ENCODE assay signal across 21 cellular contexts in the genomic region with DNA sequence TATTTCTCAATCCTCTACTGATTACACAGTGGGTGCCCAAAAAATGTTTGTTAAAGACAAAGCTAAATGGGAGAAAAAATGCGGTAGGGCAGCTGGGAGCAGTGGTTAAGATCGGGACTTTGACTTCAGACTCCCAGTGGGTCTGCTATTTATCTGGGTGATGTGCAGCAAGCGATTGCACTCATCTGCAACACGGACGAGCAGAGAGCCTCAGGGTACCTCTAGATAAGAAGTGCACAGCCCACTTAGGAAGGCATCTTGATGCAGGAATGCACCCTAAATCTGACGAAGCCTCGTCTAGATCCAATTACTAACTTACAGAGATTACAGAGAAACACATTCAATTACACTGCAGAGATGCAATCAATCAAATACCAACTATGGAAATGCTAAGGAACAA. TPM values are rescaled to one million over a fixed set of nuclear protein-coding genes. Genes with fewer than 3 reads are reported as not detected.
DNase-seq lines count a peak whose midpoint lies in the region; ATAC-seq and TF ChIP-seq lines count a peak whose summit lies in the region.
"Had no signal": no experiment of that assay in that cellular context is flagged by ENCODE, and none has a peak within 500 bp of the region (broad histone marks: within the 10 kb centered on the region; RNA-seq: fewer than 3 reads in every experiment).

No MANE protein-coding gene starts in this region.

- ATAC-seq in WTC11 (no peak), HG03432 (IDR thresholded peaks at IDR 0.05; ENCODE audit: unreplicated experiment) (no peak)

- H3K36me3 ChIP-seq in BE2C, result peaks cover 28% of the 10 kb centered on the region

- H3K4me3 Mint-ChIP-seq in Calu3 (ENCODE audit: low read depth, unreplicated experiment) (no peak overlapping the region), WTC11 (no peak overlapping the region), nephron (peak overlapping the region in 2 of 3 experiments; percentile 9 to 13)
- no peak overlapping the region for H3K4me3 Mint-ChIP-seq in activated CD4-positive, alpha-beta memory T cell treated with anti-CD3 and anti-CD28 coated beads for 36 hours

- no peaks in the 10 kb centered on the region for H3K27me3 ChIP-seq in BE2C

- CTCF ChIA-PET in Calu3 (lab: Charles Lee) (no interaction called here), WTC11 (lab: Charles Lee) (interaction anchor here (4.5 kb wide), 1 partner anchor 28 kb away, joined by 21 read pairs; no protein-coding TSS in a partner anchor)
- CTCF ChIA-PET in activated CD4-positive, alpha-beta memory T cell treated with anti-CD3 and anti-CD28 coated beads for 36 hours (lab: Charles Lee), result interaction anchor here (4.0 kb wide), 1 partner anchor 41 kb away, joined by 35 read pairs; no protein-coding TSS in a partner anchor

- intact Hi-C loops in Calu3 (cut with micrococcal nuclease; ENCODE audit: unreplicated experiment), result no loop called here
- intact Hi-C loops in activated CD4-positive, alpha-beta memory T cell treated with anti-CD3 and anti-CD28 coated beads for 36 hours (cut with micrococcal nuclease), result no loop called here

- peaks cover 25% of the 10 kb centered on the region for H3K4me1 ChIP-seq in BE2C

- H3K27ac Mint-ChIP-seq in Calu3 (ENCODE audit: unreplicated experiment), result peak overlapping the region; percentile 5
- H3K27ac Mint-ChIP-seq in WTC11, result peak overlapping the region; percentile 3
- H3K27ac Mint-ChIP-seq in nephron, result no peak overlapping the region
- no peak overlapping the region for H3K27ac Mint-ChIP-seq in activated CD4-positive, alpha-beta memory T cell treated with anti-CD3 and anti-CD28 coated beads for 36 hours
- H3K27ac Mint-ChIP-seq: CD4-positive, alpha-beta memory T cell had no signal

- H3K9me3 Mint-ChIP-seq in Calu3 (ENCODE audit: low read depth, unreplicated experiment) (peaks cover 14% of the 10 kb centered on the region), WTC11 (no peaks in the 10 kb centered on the region), nephron (no peaks in the 10 kb centered on the region)
- no peaks in the 10 kb centered on the region for H3K9me3 Mint-ChIP-seq in activated CD4-positive, alpha-beta memory T cell treated with anti-CD3 and anti-CD28 coated beads for 36 hours

- H3K4me1 Mint-ChIP-seq in Calu3 (ENCODE audit: low read depth, unreplicated experiment) (peaks cover 21% of the 10 kb centered on the region), WTC11 (peaks cover 44% of the 10 kb centered on the region), nephron (peaks cover 25% of the 10 kb centered on the region)
- H3K4me1 Mint-ChIP-seq in activated CD4-positive, alpha-beta memory T cell treated with anti-CD3 and anti-CD28 coated beads for 36 hours (ENCODE audit: low read depth), result peaks cover 15% of the 10 kb centered on the region

- DNase-seq in BE2C (peak; percentile 43), Calu3 (no peak), WTC11 (ENCODE audit: low spot score) (no peak), NK-92 (lab: John Stamatoyannopoulos, UW; ENCODE audit: unreplicated experiment) (no peak)
- no peak for DNase-seq in activated naive CD4-positive, alpha-beta T cell (lab: John Stamatoyannopoulos, UW)
- DNase-seq in activated CD4-positive, alpha-beta memory T cell treated with anti-CD3 and anti-CD28 coated beads for 36 hours, result no peak
- DNase-seq: CD4-positive, alpha-beta memory T cell; DMS153; GDM1; KG1; NCI-H1092 treated with DMSO at 0.1 percent for 48 hours; NCI-H146; NCI-H2029 treated with DMSO at 0.1 percent for 48 hours; NCI-H226; NCI-H510A treated with DMSO at 0.1 percent for 48 hours; NCI-H748 treated with DMSO at 0.1 percent for 48 hours; PC-9; RPMI8226; SHP77 had no signal

- no peak for TF ChIP-seq CTCF in BE2C (IDR thresholded peaks at IDR 0.05; ENCODE audit: low read depth, low read length)
- no peak for TF ChIP-seq CTCF in Calu3 (IDR thresholded peaks at IDR 0.05; ENCODE audit: unreplicated experiment)
- TF ChIP-seq CTCF in WTC11 (IDR thresholded peaks at IDR 0.05), result no peak
- TF ChIP-seq CTCF in nephron (IDR thresholded peaks at IDR 0.05; ENCODE audit: unreplicated experiment in 3 of 3), result no peak

- H3K27me3 Mint-ChIP-seq in Calu3 (ENCODE audit: unreplicated experiment), result no peaks in the 10 kb centered on the region
- H3K27me3 Mint-ChIP-seq in WTC11 (ENCODE audit: low read depth), result no peaks in the 10 kb centered on the region
- no peaks in the 10 kb centered on the region for H3K27me3 Mint-ChIP-seq in nephron (ENCODE audit: low read depth)
- no peaks in the 10 kb centered on the region for H3K27me3 Mint-ChIP-seq in activated CD4-positive, alpha-beta memory T cell treated with anti-CD3 and anti-CD28 coated beads for 36 hours
- H3K27me3 Mint-ChIP-seq: CD4-positive, alpha-beta memory T cell had no signal

- H3K36me3 Mint-ChIP-seq in Calu3 (ENCODE audit: insufficient read depth, unreplicated experiment), result peaks cover 52% of the 10 kb centered on the region
- H3K36me3 Mint-ChIP-seq in WTC11, result peaks cover 27% of the 10 kb centered on the region
- H3K36me3 Mint-ChIP-seq in nephron (ENCODE audit: low read depth), result peaks cover 30% of the 10 kb centered on the region
- H3K36me3 Mint-ChIP-seq in activated CD4-positive, alpha-beta memory T cell treated with anti-CD3 and anti-CD28 coated beads for 36 hours, result peaks cover 34% of the 10 kb centered on the region

- no peak overlapping the region; the same call in 1 of the 2 replicates for H3K4me3 ChIP-seq in BE2C (ENCODE audit: low read depth, low read length)
- H3K4me3 ChIP-seq: PC-9 had no signal

- no peaks in the 10 kb centered on the region for H3K9me3 ChIP-seq in BE2C

- BruUV-seq in Calu3 (replicated peaks; lab: Mats Ljungman, UMichigan), result no TSS peak

- POLR2A ChIA-PET in WTC11 (lab: Charles Lee), result no interaction called here
- POLR2A ChIA-PET in activated CD4-positive, alpha-beta memory T cell treated with anti-CD3 and anti-CD28 coated beads for 36 hours (lab: Charles Lee), result no interaction called here

TF ChIP-seq in WTC11, 78 proteins besides CTCF, POLR2A, EP300 and RAD21 (continues in another document):
- TF ChIP-seq CBFB (CRISPR knock-in tag; IDR thresholded peaks at IDR 0.05; ENCODE audit: low read depth) (no peak), HMGA2 (CRISPR knock-in tag; IDR thresholded peaks at IDR 0.05) (no peak), ZNF121 (CRISPR knock-in tag; IDR thresholded peaks at IDR 0.05) (no peak), GRHL2 (CRISPR knock-in tag; IDR thresholded peaks at IDR 0.05; ENCODE audit: insufficient replicate concordance, severe bottlenecking) (no peak), NR2C2 (CRISPR knock-in tag; IDR thresholded peaks at IDR 0.05) (no peak), KAT7 (CRISPR knock-in tag; IDR thresholded peaks at IDR 0.05; ENCODE audit: borderline replicate concordance) (no peak), ZNF138 (CRISPR knock-in tag; conservative IDR thresholded peaks at IDR 0.05) (no peak), FOXP1 (CRISPR knock-in tag; IDR thresholded peaks at IDR 0.05; ENCODE audit: borderline replicate concordance) (no peak), IRF1 (CRISPR knock-in tag; IDR thresholded peaks at IDR 0.05) (no peak)
- TF ChIP-seq, protein P1, sequence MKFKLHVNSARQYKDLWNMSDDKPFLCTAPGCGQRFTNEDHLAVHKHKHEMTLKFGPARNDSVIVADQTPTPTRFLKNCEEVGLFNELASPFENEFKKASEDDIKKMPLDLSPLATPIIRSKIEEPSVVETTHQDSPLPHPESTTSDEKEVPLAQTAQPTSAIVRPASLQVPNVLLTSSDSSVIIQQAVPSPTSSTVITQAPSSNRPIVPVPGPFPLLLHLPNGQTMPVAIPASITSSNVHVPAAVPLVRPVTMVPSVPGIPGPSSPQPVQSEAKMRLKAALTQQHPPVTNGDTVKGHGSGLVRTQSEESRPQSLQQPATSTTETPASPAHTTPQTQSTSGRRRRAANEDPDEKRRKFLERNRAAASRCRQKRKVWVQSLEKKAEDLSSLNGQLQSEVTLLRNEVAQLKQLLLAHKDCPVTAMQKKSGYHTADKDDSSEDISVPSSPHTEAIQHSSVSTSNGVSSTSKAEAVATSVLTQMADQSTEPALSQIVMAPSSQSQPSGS (CRISPR knock-in tag; IDR thresholded peaks at IDR 0.05; ENCODE audit: borderline replicate concordance, low read depth), result no peak
- TF ChIP-seq, protein P2, sequence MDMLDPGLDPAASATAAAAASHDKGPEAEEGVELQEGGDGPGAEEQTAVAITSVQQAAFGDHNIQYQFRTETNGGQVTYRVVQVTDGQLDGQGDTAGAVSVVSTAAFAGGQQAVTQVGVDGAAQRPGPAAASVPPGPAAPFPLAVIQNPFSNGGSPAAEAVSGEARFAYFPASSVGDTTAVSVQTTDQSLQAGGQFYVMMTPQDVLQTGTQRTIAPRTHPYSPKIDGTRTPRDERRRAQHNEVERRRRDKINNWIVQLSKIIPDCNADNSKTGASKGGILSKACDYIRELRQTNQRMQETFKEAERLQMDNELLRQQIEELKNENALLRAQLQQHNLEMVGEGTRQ (CRISPR knock-in tag; IDR thresholded peaks at IDR 0.05), result no peak
- TF ChIP-seq, protein P3, sequence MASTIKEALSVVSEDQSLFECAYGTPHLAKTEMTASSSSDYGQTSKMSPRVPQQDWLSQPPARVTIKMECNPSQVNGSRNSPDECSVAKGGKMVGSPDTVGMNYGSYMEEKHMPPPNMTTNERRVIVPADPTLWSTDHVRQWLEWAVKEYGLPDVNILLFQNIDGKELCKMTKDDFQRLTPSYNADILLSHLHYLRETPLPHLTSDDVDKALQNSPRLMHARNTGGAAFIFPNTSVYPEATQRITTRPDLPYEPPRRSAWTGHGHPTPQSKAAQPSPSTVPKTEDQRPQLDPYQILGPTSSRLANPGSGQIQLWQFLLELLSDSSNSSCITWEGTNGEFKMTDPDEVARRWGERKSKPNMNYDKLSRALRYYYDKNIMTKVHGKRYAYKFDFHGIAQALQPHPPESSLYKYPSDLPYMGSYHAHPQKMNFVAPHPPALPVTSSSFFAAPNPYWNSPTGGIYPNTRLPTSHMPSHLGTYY (CRISPR knock-in tag; IDR thresholded peaks at IDR 0.05), result no peak

RNA-seq across cellular contexts. Expression of gene MAPK9, which starts 4.0 kb away (rescaled TPM):
- polyA plus RNA-seq in BE2C (2012; ENCODE audit: insufficient read depth, insufficient read length, low read depth), result 36.7 TPM
- total RNA-seq in Calu3 (2022) (63.3 and 65.4 TPM in 2 replicates), WTC11 (2021) (42.4 to 42.9 TPM (median 42.9 TPM) in 3 replicates)
- total RNA-seq in activated CD4-positive, alpha-beta memory T cell treated with anti-CD3 and anti-CD28 coated beads for 36 hours, result 10 to 100 TPM; 41.7 to 43.2 TPM

Comparison
In these comparisons a context has a peak if more than half of its experiments do, and no peak if none do; other contexts are left out.
1. H3K27ac Mint-ChIP-seq: peak in Calu3 (single experiment) and WTC11 (single experiment); none in nephron (0 of 3) and activated CD4-positive, alpha-beta memory T cell treated with anti-CD3 and anti-CD28 coated beads for 36 hours (single experiment).
2. H3K4me3 Mint-ChIP-seq: peak in nephron (2 of 3); none in Calu3 (single experiment), WTC11 (single experiment) and activated CD4-positive, alpha-beta memory T cell treated with anti-CD3 and anti-CD28 coated beads for 36 hours (single experiment).